Comparison of ENCODE assay signal across 31 cellular contexts in the genomic region with DNA sequence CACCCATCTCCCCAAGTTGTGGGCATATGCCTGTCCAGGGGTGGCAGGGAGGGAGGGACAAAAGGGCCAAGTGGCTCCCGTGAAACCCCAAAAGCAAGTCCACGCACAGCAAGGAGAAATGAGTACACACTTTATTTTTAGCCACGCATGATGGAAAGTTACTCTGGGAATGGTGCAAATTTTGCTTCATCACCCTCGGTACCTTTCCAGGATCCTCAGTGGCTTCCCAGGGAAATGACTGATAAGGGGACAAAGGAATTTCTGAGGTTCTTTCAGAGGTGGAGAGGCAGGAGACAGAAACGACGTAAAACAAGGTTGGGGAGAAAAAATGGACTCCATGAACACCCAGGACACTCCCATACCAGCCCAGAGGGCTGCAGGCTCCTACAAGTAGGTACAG.
DNase-seq lines count a peak whose midpoint lies in the region; ATAC-seq and TF ChIP-seq lines count a peak whose summit lies in the region.
"Had no signal": no experiment of that assay in that cellular context is flagged by ENCODE, and none has a peak within 500 bp of the region (broad histone marks: within the 10 kb centered on the region; RNA-seq: fewer than 3 reads in every experiment).

No MANE protein-coding gene starts in this region.

- no peak for ATAC-seq in Right ventricle myocardium inferior
- ATAC-seq: activated T-cell treated with anti-CD3 and anti-CD28 coated beads, Interleukin-2, amount 50 U/mL, for 72 hours had no signal

- H3K27ac ChIP-seq in cardiac muscle cell, result peak overlapping the region; percentile 72
- peak overlapping the region in 57 of 59 donors; percentile 5 to 95 (median 72) for H3K27ac ChIP-seq in dorsolateral prefrontal cortex
- peak overlapping the region; percentile 48 to 54 for H3K27ac ChIP-seq in tibial artery
- H3K27ac ChIP-seq: 22Rv1; BLaER1 treated with 17β-estradiol and CSF1 and Interleukin-3, amounts not matched to agents 10 nM and 100 nM; brain microvascular endothelial cell; epithelial cell of prostate; HL-60; tibial nerve had no signal

- DNase-seq in cardiac muscle cell (ENCODE audit: low read depth in 1 of 2, low spot score in 1 of 2) (no peak), Right ventricle myocardium inferior (ENCODE audit: missing footprints) (no peak), dorsolateral prefrontal cortex (no peak), tibial artery (no peak), cerebellum (ENCODE audit: low spot score) (no peak), NCI-H2196 treated with DMSO at 0.1 percent for 48 hours (lab: John Stamatoyannopoulos, UW; ENCODE audit: unreplicated experiment) (no peak)
- DNase-seq in activated CD4-positive, alpha-beta T cell treated with anti-CD3 and anti-CD28 coated beads for 4 hours, result no peak
- DNase-seq: activated CD4-positive, alpha-beta memory T cell treated with anti-CD3 and anti-CD28 coated beads for 36 hours; activated CD4-positive, CD25-positive, alpha-beta regulatory T cell treated with anti-CD3 and anti-CD28 coated beads, Interleukin-2, amount 50 U/mL, for 72 hours; activated naive CD4-positive, alpha-beta T cell treated with Interleukin-2 at 50 U/mL for 16 hours; activated T-cell treated with anti-CD3 and anti-CD28 coated beads, Interleukin-2, amount 50 U/mL, for 72 hours; adrenal gland; brain microvascular endothelial cell; effector CD4-positive, alpha-beta T cell; islet precursor cell; KBM-7; NCI-H1092 treated with DMSO at 0.1 percent for 48 hours; NCI-H187; NCI-H2171 treated with DMSO at 0.1 percent for 48 hours; NCI-H510A treated with DMSO at 0.1 percent for 48 hours; RPMI8226; stimulated activated naive CD4-positive, alpha-beta T cell treated with Interleukin-2 at 50 U/mL for 16 hours had no signal

- intact Hi-C loops in Right ventricle myocardium inferior (cut with DNase I) (no loop called here), dorsolateral prefrontal cortex (cut with DNase I) (no loop called here), tibial artery (cut with DNase I; ENCODE audit: low total_unique reads) (no loop called here)

- H3K9me3 ChIP-seq in cardiac muscle cell (ENCODE audit: low read depth) (no peaks in the 10 kb centered on the region), tibial artery (no peaks in the 10 kb centered on the region)
- H3K9me3 ChIP-seq: adrenal gland; BLaER1 treated with 17β-estradiol and CSF1 and Interleukin-3, amounts not matched to agents 10 nM and 100 nM; HAP-1; tibial nerve had no signal

- no peak overlapping the region for H3K4me3 Mint-ChIP-seq in nephron
- H3K4me3 Mint-ChIP-seq: activated CD4-positive, alpha-beta memory T cell treated with anti-CD3 and anti-CD28 coated beads for 36 hours; activated T-cell treated with anti-CD3 and anti-CD28 coated beads, Interleukin-2, amount 50 U/mL, for 72 hours had no signal

- TF ChIP-seq CTCF in cardiac muscle cell (IDR thresholded peaks at IDR 0.05; ENCODE audit: low read depth, low read length) (no peak), dorsolateral prefrontal cortex (IDR thresholded peaks at IDR 0.05 in 54 of 56, conservative IDR thresholded peaks at IDR 0.05 in 2 of 56; ENCODE audit: low read depth in 1 of 56, partially characterized antibody in 56 of 56) (no peak), nephron (IDR thresholded peaks at IDR 0.05; ENCODE audit: unreplicated experiment in 3 of 3) (no peak), tibial artery (IDR thresholded peaks at IDR 0.05) (no peak)

- H3K36me3 ChIP-seq in cardiac muscle cell (no peaks in the 10 kb centered on the region), tibial artery (peaks cover 0 to 5% (median 0%) of the 10 kb centered on the region in 3 donors)
- H3K36me3 ChIP-seq: brain microvascular endothelial cell, HAP-1, tibial nerve had no signal

- peaks cover 37% of the 10 kb centered on the region for H3K36me3 Mint-ChIP-seq in nephron (ENCODE audit: low read depth)
- H3K36me3 Mint-ChIP-seq: activated CD4-positive, alpha-beta memory T cell treated with anti-CD3 and anti-CD28 coated beads for 36 hours had no signal

- H3K4me1 ChIP-seq in cardiac muscle cell (ENCODE audit: low read depth) (peaks cover 37% of the 10 kb centered on the region), tibial artery (peaks cover 0 to 54% (median 35%) of the 10 kb centered on the region in 4 donors)
- H3K4me1 ChIP-seq: HAP-1 had no signal

- H3K27me3 ChIP-seq in cardiac muscle cell (no peaks in the 10 kb centered on the region), dorsolateral prefrontal cortex (no peaks in the 10 kb centered on the region), tibial artery (no peaks in the 10 kb centered on the region)
- H3K27me3 ChIP-seq: adrenal gland; BLaER1 treated with 17β-estradiol and CSF1 and Interleukin-3, amounts not matched to agents 10 nM and 100 nM; brain microvascular endothelial cell; tibial nerve had no signal

- peaks cover 4% of the 10 kb centered on the region for H3K27me3 Mint-ChIP-seq in nephron (ENCODE audit: low read depth)
- H3K27me3 Mint-ChIP-seq: activated CD4-positive, alpha-beta memory T cell treated with anti-CD3 and anti-CD28 coated beads for 36 hours had no signal

- peak overlapping the region in 2 of 3 experiments; percentile 46 to 57 for H3K27ac Mint-ChIP-seq in nephron
- H3K27ac Mint-ChIP-seq: activated CD4-positive, alpha-beta memory T cell treated with anti-CD3 and anti-CD28 coated beads for 36 hours; activated T-cell treated with anti-CD3 and anti-CD28 coated beads, Interleukin-2, amount 50 U/mL, for 72 hours had no signal

- peaks cover 82% of the 10 kb centered on the region for H3K4me1 Mint-ChIP-seq in nephron

- H3K9me3 Mint-ChIP-seq in nephron, result no peaks in the 10 kb centered on the region
- H3K9me3 Mint-ChIP-seq: activated CD4-positive, alpha-beta memory T cell treated with anti-CD3 and anti-CD28 coated beads for 36 hours; activated T-cell treated with anti-CD3 and anti-CD28 coated beads, Interleukin-2, amount 50 U/mL, for 72 hours had no signal

- H3K4me3 ChIP-seq in cardiac muscle cell, result no peak overlapping the region
- no peak overlapping the region for H3K4me3 ChIP-seq in dorsolateral prefrontal cortex
- H3K4me3 ChIP-seq in tibial artery, result no peak overlapping the region
- H3K4me3 ChIP-seq: adrenal gland; BLaER1 treated with 17β-estradiol and CSF1 and Interleukin-3, amounts not matched to agents 10 nM and 100 nM; HAP-1; lung; skin epidermis; tibial nerve had no signal
